ENCODE assay signal across 12 cellular contexts in genomic region chr20:59821788-59822187, GRCh38.
DNase-seq lines count a peak whose midpoint lies in the region; ATAC-seq and TF ChIP-seq lines count a peak whose summit lies in the region.
"Had no signal": no experiment of that assay in that cellular context is flagged by ENCODE, and none has a peak within 500 bp of the region (broad histone marks: within the 10 kb centered on the region; RNA-seq: fewer than 3 reads in every experiment).

No MANE protein-coding gene starts in this region.

- no peaks in the 10 kb centered on the region for H3K36me3 ChIP-seq in colonic mucosa
- H3K36me3 ChIP-seq: Peyer's patch had no signal

- H3K4me3 ChIP-seq in colonic mucosa (no peak overlapping the region), lower leg skin (ENCODE audit: low read depth, poor library complexity, severe bottlenecking) (no peak overlapping the region)
- H3K4me3 ChIP-seq: Peyer's patch had no signal

- no peaks in the 10 kb centered on the region for H3K27me3 ChIP-seq in colonic mucosa
- H3K27me3 ChIP-seq: Peyer's patch had no signal

- no peak overlapping the region for H3K4me3 Mint-ChIP-seq in T-helper 17 cell

- peaks cover 28% of the 10 kb centered on the region for H3K27me3 Mint-ChIP-seq in T-helper 17 cell

- TF ChIP-seq POLR2A in lower leg skin (IDR thresholded peaks at IDR 0.05) = no peak

- intact Hi-C loops in colonic mucosa (cut with DNase I) = no loop called here
- intact Hi-C loops in lower leg skin (cut with DNase I; ENCODE audit: low total_unique reads) = no loop called here
- intact Hi-C loops in left ventricle myocardium superior (cut with micrococcal nuclease) = no loop called here

- ATAC-seq in T-helper 17 cell (no peak), left ventricle myocardium superior (no peak)
- ATAC-seq: HepG2 had no signal

- CTCF ChIA-PET in GM10248 (lab: Yijun Ruan, JAX) = no interaction called here

- H3K9me3 ChIP-seq in colonic mucosa (no peaks in the 10 kb centered on the region), T-helper 17 cell (ENCODE audit: control insufficient read depth, low read length, poor library complexity, severe bottlenecking) (no peaks in the 10 kb centered on the region)
- H3K9me3 ChIP-seq: Peyer's patch had no signal

- no peak overlapping the region for H3K27ac ChIP-seq in colonic mucosa
- H3K27ac ChIP-seq: Peyer's patch had no signal

- in situ Hi-C loops in G401 (cut with HindIII; ENCODE audit: low sequenced_read_pairs) = no loop called here

- H3K36me3 Mint-ChIP-seq in T-helper 17 cell (ENCODE audit: low read depth) = peaks cover 2% of the 10 kb centered on the region

- POLR2A ChIA-PET in GM10248 (lab: Yijun Ruan, JAX) = no interaction called here

- no peaks in the 10 kb centered on the region for H3K4me1 Mint-ChIP-seq in T-helper 17 cell

- WGBS in lower leg skin, 2 donors = 67 to 81% methylated on average over 8 to 9 of the region's 19 CpGs

- H3K27ac Mint-ChIP-seq in T-helper 17 cell = no peak overlapping the region

- no peaks in the 10 kb centered on the region for H3K4me1 ChIP-seq in colonic mucosa

- no peak overlapping the region for H3K9ac ChIP-seq in colonic mucosa (ENCODE audit: low read depth in 2 of 2, low read length in 2 of 2)

- TF ChIP-seq CTCF in GM10248 (IDR thresholded peaks at IDR 0.05; ENCODE audit: control extremely low read depth, extremely low read depth, low read depth, missing control alignments) (no peak), colonic mucosa (IDR thresholded peaks at IDR 0.05) (no peak), lower leg skin (IDR thresholded peaks at IDR 0.05) (no peak)

- DNase-seq in D341Med (ENCODE audit: low spot score) (peak; percentile 8), GM10248 (ENCODE audit: extremely low spot score) (peak; percentile 13), colonic mucosa (peak; percentile 9), lower leg skin (ENCODE audit: low spot score in 2 of 2) (peak; percentile 7 to 74), G401 (ENCODE audit: low spot score) (no peak), T-helper 17 cell (no peak), left ventricle myocardium superior (no peak)
- DNase-seq: KBM-7, MV-4-11, NCI-H1694 treated with DMSO at 0.1 percent for 48 hours had no signal

Comparison
In these comparisons a context has a peak if more than half of its experiments do, and no peak if none do; other contexts are left out.
1. DNase-seq: peak in D341Med (single experiment), GM10248 (single experiment), colonic mucosa (single experiment) and lower leg skin (2 of 2); none in G401 (single experiment), T-helper 17 cell (0 of 3) and left ventricle myocardium superior (single experiment).